9 cellular contexts compared by ENCODE assay signal in the genomic region with DNA sequence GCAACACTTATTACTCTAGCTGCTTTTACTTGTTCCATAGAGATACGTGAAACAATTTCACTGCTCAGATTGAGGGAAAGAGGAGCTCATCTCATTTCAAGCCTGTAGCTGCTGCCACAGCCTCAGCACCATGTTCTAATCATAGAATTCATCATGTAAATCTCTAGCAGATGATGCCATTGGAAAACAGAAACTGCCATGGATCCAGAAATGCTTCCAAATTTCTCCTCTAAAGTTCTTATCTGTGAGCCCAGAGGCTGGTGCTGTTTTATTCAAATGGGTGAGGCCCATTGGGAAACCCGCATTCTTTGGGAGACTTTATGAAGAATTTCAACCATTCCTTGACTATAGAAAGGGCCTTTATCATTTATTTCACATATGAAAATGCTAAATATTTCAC. TPM values are rescaled to one million over a fixed set of nuclear protein-coding genes. Genes with fewer than 3 reads are reported as not detected.
DNase-seq lines count a peak whose midpoint lies in the region; ATAC-seq and TF ChIP-seq lines count a peak whose summit lies in the region.
"Had no signal": no experiment of that assay in that cellular context is flagged by ENCODE, and none has a peak within 500 bp of the region (broad histone marks: within the 10 kb centered on the region; RNA-seq: fewer than 3 reads in every experiment).

No MANE protein-coding gene starts in this region.

- TF ChIP-seq CTCF in astrocyte of the spinal cord (IDR thresholded peaks at IDR 0.05; ENCODE audit: low read depth, low read length) (no peak), omental fat pad (IDR thresholded peaks at IDR 0.05) (no peak)

- H3K4me1 ChIP-seq in mucosa of rectum (ENCODE audit: control insufficient read depth in 2 of 2, insufficient read depth in 2 of 2, low read length in 2 of 2), result peaks cover 14 to 18% of the 10 kb centered on the region in 2 donors

- no peaks in the 10 kb centered on the region for H3K27me3 Mint-ChIP-seq in stimulated activated naive CD8-positive, alpha-beta T cell treated with anti-CD3 and anti-CD28 coated beads, Interleukin-15, Interleukin-2, amounts not matched to agents 100 ng/mL and 50 ng/mL, for 24 hours

- H3K27ac ChIP-seq in mucosa of rectum (ENCODE audit: low read depth in 2 of 2, low read length in 2 of 2), result no peak overlapping the region

- peaks cover 0 to 5% of the 10 kb centered on the region in 2 donors for H3K36me3 ChIP-seq in mucosa of rectum (ENCODE audit: control insufficient read depth in 2 of 2, insufficient read depth in 2 of 2, low read length in 2 of 2)

- no peaks in the 10 kb centered on the region for H3K27me3 ChIP-seq in mucosa of rectum (ENCODE audit: control insufficient read depth in 2 of 2, insufficient read depth in 2 of 2, low read length in 2 of 2)

- no peak for DNase-seq in stimulated activated naive CD8-positive, alpha-beta T cell treated with anti-CD3 and anti-CD28 coated beads, Interleukin-15, Interleukin-2, amounts not matched to agents 100 U/mL and 50 U/mL, for 24 hours
- DNase-seq in astrocyte of the spinal cord (ENCODE audit: low read depth, low spot score), result no peak
- DNase-seq in omental fat pad (ENCODE audit: low spot score), result no peak
- DNase-seq: EL had no signal

- no peak for ATAC-seq in stimulated activated naive CD8-positive, alpha-beta T cell treated with anti-CD3 and anti-CD28 coated beads, Interleukin-15, Interleukin-2, amounts not matched to agents 100 U/mL and 50 U/mL, for 24 hours
- no peak for ATAC-seq in HG02798 (IDR thresholded peaks at IDR 0.05; ENCODE audit: poor library complexity, unreplicated experiment)
- no peak for ATAC-seq in omental fat pad (ENCODE audit: low FRiP score)
- no peak for ATAC-seq in HG02571 (IDR thresholded peaks at IDR 0.05; ENCODE audit: unreplicated experiment)
- ATAC-seq in GM21529 (IDR thresholded peaks at IDR 0.05; ENCODE audit: unreplicated experiment), result no peak

- H3K36me3 Mint-ChIP-seq in stimulated activated naive CD8-positive, alpha-beta T cell treated with anti-CD3 and anti-CD28 coated beads, Interleukin-15, Interleukin-2, amounts not matched to agents 100 ng/mL and 50 ng/mL, for 24 hours (ENCODE audit: low read depth), result peaks cover 31% of the 10 kb centered on the region

- H3K4me3 Mint-ChIP-seq in stimulated activated naive CD8-positive, alpha-beta T cell treated with anti-CD3 and anti-CD28 coated beads, Interleukin-15, Interleukin-2, amounts not matched to agents 100 ng/mL and 50 ng/mL, for 24 hours, result peak overlapping the region; percentile 91

- H3K9ac ChIP-seq in mucosa of rectum (ENCODE audit: low read depth in 1 of 2, low read length in 2 of 2), result peak overlapping the region in 1 of 2 donors; percentile 1

- H3K4me3 ChIP-seq in astrocyte of the spinal cord (ENCODE audit: low read depth, low read length) (peak overlapping the region; percentile 89), mucosa of rectum (ENCODE audit: low read length in 2 of 2) (peak overlapping the region; percentile 83 to 87)

- H3K9me3 ChIP-seq in mucosa of rectum (ENCODE audit: control insufficient read depth in 2 of 2, low read length in 2 of 2), result no peaks in the 10 kb centered on the region

- H3K9me3 Mint-ChIP-seq in stimulated activated naive CD8-positive, alpha-beta T cell treated with anti-CD3 and anti-CD28 coated beads, Interleukin-15, Interleukin-2, amounts not matched to agents 100 ng/mL and 50 ng/mL, for 24 hours, result no peaks in the 10 kb centered on the region

- H3K27ac Mint-ChIP-seq in stimulated activated naive CD8-positive, alpha-beta T cell treated with anti-CD3 and anti-CD28 coated beads, Interleukin-15, Interleukin-2, amounts not matched to agents 100 ng/mL and 50 ng/mL, for 24 hours, result peak overlapping the region; percentile 15

- peaks cover 61% of the 10 kb centered on the region for H3K4me1 Mint-ChIP-seq in stimulated activated naive CD8-positive, alpha-beta T cell treated with anti-CD3 and anti-CD28 coated beads, Interleukin-15, Interleukin-2, amounts not matched to agents 100 ng/mL and 50 ng/mL, for 24 hours (ENCODE audit: low read depth)

- in situ Hi-C loops in astrocyte of the spinal cord (cut with HindIII; ENCODE audit: low sequenced_read_pairs), result no loop called here

RNA-seq across cellular contexts. Expression of a gene that starts 1.9 kb away (rescaled TPM):
- total RNA-seq in omental fat pad, result 10 to 100 TPM; 12.1 to 54.9 (median 29.9) TPM
